ENCODE assay signal across 10 cellular contexts in the genomic region with DNA sequence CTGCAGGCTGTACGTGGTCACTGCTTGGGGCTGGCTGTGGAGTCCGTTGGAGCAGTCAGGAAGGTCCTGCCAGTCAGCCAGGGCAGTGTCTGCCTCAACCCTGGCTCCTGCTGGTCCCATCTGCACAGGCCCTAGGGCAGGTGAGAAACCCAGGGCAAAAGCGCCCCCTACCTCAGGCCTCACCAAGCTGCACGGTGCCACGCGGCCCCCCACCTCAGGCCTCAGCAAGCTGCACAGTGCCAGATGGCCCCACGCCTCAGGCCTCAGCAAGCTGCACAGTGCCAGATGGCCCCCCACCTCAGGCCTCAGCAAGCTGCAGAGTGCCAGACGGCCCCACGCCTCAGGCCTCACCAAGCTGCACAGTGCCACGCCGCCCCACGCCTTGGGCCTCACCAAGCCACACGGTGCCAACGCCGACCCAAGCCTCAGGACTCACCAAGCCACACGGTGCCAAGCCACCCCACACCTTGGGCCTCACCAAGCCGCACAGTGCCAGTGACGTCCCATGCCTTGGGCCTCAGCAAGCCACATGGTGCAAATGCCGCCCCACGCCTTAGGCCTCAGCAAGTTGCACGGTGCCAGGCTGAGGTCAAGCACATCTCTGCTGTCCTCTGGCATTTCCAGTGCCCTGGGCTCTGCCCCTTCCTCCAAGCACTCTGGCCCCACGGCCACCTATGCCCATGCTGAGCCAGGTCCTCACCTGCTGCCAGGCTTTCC. TPM values are rescaled to one million over a fixed set of nuclear protein-coding genes. Genes with fewer than 3 reads are reported as not detected.
DNase-seq lines count a peak whose midpoint lies in the region; ATAC-seq, FAIRE-seq and TF ChIP-seq lines count a peak whose summit lies in the region.
"Had no signal": no experiment of that assay in that cellular context is flagged by ENCODE, and none has a peak within 500 bp of the region (broad histone marks: within the 10 kb centered on the region; RNA-seq: fewer than 3 reads in every experiment).

No MANE protein-coding gene starts in this region.

- peak overlapping the region; percentile 95 for H3K27ac Mint-ChIP-seq in activated naive CD4-positive, alpha-beta T cell treated with anti-CD3 and anti-CD28 coated beads for 36 hours
- peak overlapping the region in 2 of 6 donors; percentile 1 to 42 for H3K27ac Mint-ChIP-seq in naive B cell

- no peak overlapping the region for H3K4me3 ChIP-seq in GM12865 (ENCODE audit: low read depth, low read length)

- no peaks in the 10 kb centered on the region for H3K9me3 Mint-ChIP-seq in activated naive CD4-positive, alpha-beta T cell treated with anti-CD3 and anti-CD28 coated beads for 36 hours
- H3K9me3 Mint-ChIP-seq in naive B cell = no peaks in the 10 kb centered on the region

- TF ChIP-seq CTCF in GM12865 (IDR thresholded peaks at IDR 0.05; ENCODE audit: insufficient read depth, low read depth, low read length, missing control alignments) = peak; percentile 32

- no peak for FAIRE-seq in RCC 7860 (lab: Jason Lieb, UNC)

- intact Hi-C loops in activated naive CD4-positive, alpha-beta T cell treated with anti-CD3 and anti-CD28 coated beads for 36 hours (cut with micrococcal nuclease) = loop anchor here (1.0 kb wide), 1 partner anchor 176 kb away; no protein-coding TSS in a partner anchor

- DNase-seq in GM12865 (ENCODE audit: low read depth) = peak; percentile 45
- peak; percentile 15 to 47 for DNase-seq in NCI-H446 (lab: John Stamatoyannopoulos, UW)
- DNase-seq in activated naive CD4-positive, alpha-beta T cell treated with anti-CD3 and anti-CD28 coated beads for 36 hours = peak; percentile 64
- peak; percentile 41 for DNase-seq in naive B cell
- DNase-seq in RCC 7860 (ENCODE audit: low spot score) = no peak
- DNase-seq in SKM-1 treated with dmso at 0.1 percent for 144 hours (lab: John Stamatoyannopoulos, UW; ENCODE audit: unreplicated experiment) = no peak

- H3K4me1 Mint-ChIP-seq in activated naive CD4-positive, alpha-beta T cell treated with anti-CD3 and anti-CD28 coated beads for 36 hours (ENCODE audit: low read depth) = peaks cover 63% of the 10 kb centered on the region
- peaks cover 30 to 50% (median 32%) of the 10 kb centered on the region in 3 donors for H3K4me1 Mint-ChIP-seq in naive B cell

- CTCF ChIA-PET in activated naive CD4-positive, alpha-beta T cell treated with anti-CD3 and anti-CD28 coated beads for 36 hours (lab: Charles Lee) = interaction anchor here (0.7 to 2.1 kb wide), 4 partner anchors 9 to 176 kb away, joined by 3 to 11 read pairs (median 4); no protein-coding TSS in a partner anchor

- peak overlapping the region; percentile 97 for H3K4me3 Mint-ChIP-seq in activated naive CD4-positive, alpha-beta T cell treated with anti-CD3 and anti-CD28 coated beads for 36 hours
- peak overlapping the region in 3 of 8 donors; percentile 16 to 80 (median 54) for H3K4me3 Mint-ChIP-seq in naive B cell

- H3K36me3 Mint-ChIP-seq in activated naive CD4-positive, alpha-beta T cell treated with anti-CD3 and anti-CD28 coated beads for 36 hours (ENCODE audit: low read depth) = peaks cover 29% of the 10 kb centered on the region
- H3K36me3 Mint-ChIP-seq in naive B cell = no peaks in the 10 kb centered on the region

- no peaks in the 10 kb centered on the region for H3K27me3 Mint-ChIP-seq in activated naive CD4-positive, alpha-beta T cell treated with anti-CD3 and anti-CD28 coated beads for 36 hours (ENCODE audit: low read depth)
- peaks cover 0 to 20% (median 0%) of the 10 kb centered on the region in 3 donors for H3K27me3 Mint-ChIP-seq in naive B cell

- ATAC-seq in naive B cell (ENCODE audit: low read depth in 2 of 2) = peak; percentile 70 to 72
- ATAC-seq in HG03342 (IDR thresholded peaks at IDR 0.05; ENCODE audit: unreplicated experiment) = no peak
- no peak for ATAC-seq in HG03097 (IDR thresholded peaks at IDR 0.05; ENCODE audit: low FRiP score, unreplicated experiment)

RNA-seq across cellular contexts. Expression of a gene that starts 5.5 kb away (rescaled TPM):
- total RNA-seq in activated naive CD4-positive, alpha-beta T cell treated with anti-CD3 and anti-CD28 coated beads for 36 hours = 1 to 10 TPM; 7.7 to 8.2 TPM
- 10 to 100 TPM in 2 of 6 donors, 1 to 10 TPM in 4; 5.2 to 23.9 (median 6.6) TPM for polyA plus RNA-seq in naive B cell (ENCODE audit: low read depth in 6 of 6)
- total RNA-seq: NCI-H460 had no signal

RNA-seq across cellular contexts. Expression of a gene that starts 45.8 kb away (rescaled TPM):
- total RNA-seq in activated naive CD4-positive, alpha-beta T cell treated with anti-CD3 and anti-CD28 coated beads for 36 hours = 10 to 100 TPM; 68.1 to 76.1 TPM
- 10 to 100 TPM; 17.3 to 37.1 (median 26.3) TPM for polyA plus RNA-seq in naive B cell (ENCODE audit: low read depth in 6 of 6)

RNA-seq across cellular contexts. Expression of a gene that starts 50.2 kb away (rescaled TPM):
- total RNA-seq in activated naive CD4-positive, alpha-beta T cell treated with anti-CD3 and anti-CD28 coated beads for 36 hours = not detected
- not detected for polyA plus RNA-seq in naive B cell (ENCODE audit: low read depth in 6 of 6)
- total RNA-seq: mononuclear cell had no signal

Comparison
In these comparisons a context has a peak if more than half of its experiments do, and no peak if none do; other contexts are left out.
1. DNase-seq: peak in GM12865 (single experiment), NCI-H446 (2 of 2), activated naive CD4-positive, alpha-beta T cell treated with anti-CD3 and anti-CD28 coated beads for 36 hours (single experiment) and naive B cell (single experiment); none in RCC 7860 (single experiment) and SKM-1 treated with dmso at 0.1 percent for 144 hours (single experiment).
2. ATAC-seq: peak in naive B cell (2 of 2); none in HG03342 (single experiment) and HG03097 (single experiment).